In the genomic region with DNA sequence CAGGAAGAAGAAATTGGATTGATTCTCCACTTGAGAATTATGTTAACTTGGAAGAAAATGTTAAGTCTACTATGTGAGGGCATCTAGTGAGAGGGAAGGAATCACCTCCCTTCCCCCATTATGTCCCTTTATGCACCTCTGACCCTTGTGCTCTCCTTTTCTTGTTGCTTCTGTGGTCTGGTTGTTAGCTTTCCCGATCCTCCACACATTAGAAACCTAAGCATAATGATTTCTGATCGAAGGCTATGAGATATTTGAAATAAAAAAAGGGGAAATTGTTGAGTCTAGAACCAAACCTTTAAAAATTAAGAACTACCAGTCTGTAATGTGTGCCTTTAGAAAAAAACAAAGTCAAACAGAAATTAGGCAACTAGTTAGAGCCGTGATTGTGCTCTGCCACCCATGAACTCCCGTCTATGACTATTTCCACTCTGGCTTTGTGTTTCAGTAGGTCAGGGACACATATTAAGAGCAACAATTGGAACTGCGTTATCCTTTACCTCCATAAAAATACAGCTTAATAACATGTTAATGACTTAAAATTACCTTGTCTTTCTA, we compare ENCODE assay signal across 10 cellular contexts. TPM values are rescaled to one million over a fixed set of nuclear protein-coding genes. Genes with fewer than 3 reads are reported as not detected.
DNase-seq lines count a peak whose midpoint lies in the region; ATAC-seq and TF ChIP-seq lines count a peak whose summit lies in the region.
"Had no signal": no experiment of that assay in that cellular context is flagged by ENCODE, and none has a peak within 500 bp of the region (broad histone marks: within the 10 kb centered on the region; RNA-seq: fewer than 3 reads in every experiment).

No MANE protein-coding gene starts in this region.

- DNase-seq in GM23248 (no peak), SJSA1 (ENCODE audit: low read depth in 1 of 2, low spot score in 2 of 2) (peak in 1 of 2 experiments; percentile 54), foreskin keratinocyte (no peak), renal cortical epithelial cell (ENCODE audit: low read depth) (peak; percentile 78), ureter (ENCODE audit: low spot score) (no peak)
- no peak for DNase-seq in activated CD4-positive, alpha-beta memory T cell treated with anti-CD3 and anti-CD28 coated beads for 36 hours
- no peak for DNase-seq in activated CD8-positive, alpha-beta memory T cell treated with anti-CD3 and anti-CD28 coated beads, Interleukin-2, amount 50 U/mL, for 4 hours

- H3K79me2 ChIP-seq in GM23248 (ENCODE audit: insufficient read depth): peaks cover 12% of the 10 kb centered on the region

- peak overlapping the region; percentile 82 for H3K4me2 ChIP-seq in GM23248 (ENCODE audit: unreplicated experiment)

- peaks cover 33% of the 10 kb centered on the region for H3K27me3 Mint-ChIP-seq in activated CD4-positive, alpha-beta memory T cell treated with anti-CD3 and anti-CD28 coated beads for 36 hours

- peak overlapping the region; percentile 81 for H3K9ac ChIP-seq in GM23248

- in situ Hi-C loops in GM23248 (cut with MboI): loop anchor here (25.0 kb wide), 1 partner anchor 1136 kb away; no protein-coding TSS in a partner anchor

- H3K4me3 ChIP-seq in GM23248 (peak overlapping the region; percentile 83), SJSA1 (peak overlapping the region; percentile 49)

- H3K36me3 ChIP-seq in GM23248 (ENCODE audit: low read depth): no peaks in the 10 kb centered on the region
- no peaks in the 10 kb centered on the region for H3K36me3 ChIP-seq in SJSA1

- no peak overlapping the region for H3K27ac Mint-ChIP-seq in activated CD4-positive, alpha-beta memory T cell treated with anti-CD3 and anti-CD28 coated beads for 36 hours
- H3K27ac Mint-ChIP-seq: memory B cell had no signal

- H4K20me1 ChIP-seq in GM23248 (ENCODE audit: insufficient read depth): no peaks in the 10 kb centered on the region

- WGBS in GM23248 (ENCODE audit: low coverage in 1 of 2, low lambda C conversion rate in 2 of 2, missing lambda C conversion rate in 2 of 2), 2 experiments: 20 to 21% methylated on average over 5 of the region's 5 CpGs

- no peaks in the 10 kb centered on the region for H3K27me3 ChIP-seq in GM23248 (replicated peaks; ENCODE audit: insufficient read depth)
- H3K27me3 ChIP-seq in SJSA1 (replicated peaks): peaks cover 51% of the 10 kb centered on the region
- peaks cover 20% of the 10 kb centered on the region for H3K27me3 ChIP-seq in foreskin keratinocyte

- peak overlapping the region; percentile 73; the same call in 1 of the 2 replicates for H3K27ac ChIP-seq in GM23248
- peak overlapping the region; percentile 5; the same call in 1 of the 2 replicates for H3K27ac ChIP-seq in SJSA1
- H3K27ac ChIP-seq in foreskin keratinocyte: peak overlapping the region; percentile 13

- CTCF ChIA-PET in activated CD4-positive, alpha-beta memory T cell treated with anti-CD3 and anti-CD28 coated beads for 36 hours (lab: Charles Lee): no interaction called here

- ATAC-seq in foreskin keratinocyte (no peak), HG03354 (IDR thresholded peaks at IDR 0.05; ENCODE audit: poor library complexity, severe bottlenecking, unreplicated experiment) (no peak)

- no peaks in the 10 kb centered on the region for H3K36me3 Mint-ChIP-seq in activated CD4-positive, alpha-beta memory T cell treated with anti-CD3 and anti-CD28 coated beads for 36 hours
- H3K36me3 Mint-ChIP-seq: memory B cell had no signal

- no peak for TF ChIP-seq CTCF in foreskin keratinocyte (conservative IDR thresholded peaks at IDR 0.05)

- H3K4me1 ChIP-seq in GM23248 (ENCODE audit: insufficient read depth) (peaks cover 34% of the 10 kb centered on the region), SJSA1 (replicated peaks) (peaks cover 42% of the 10 kb centered on the region), foreskin keratinocyte (peaks cover 9% of the 10 kb centered on the region)

- H3K9me3 Mint-ChIP-seq in activated CD4-positive, alpha-beta memory T cell treated with anti-CD3 and anti-CD28 coated beads for 36 hours: no peaks in the 10 kb centered on the region

- H3K9me3 ChIP-seq in GM23248 (ENCODE audit: low read depth) (no peaks in the 10 kb centered on the region), SJSA1 (replicated peaks) (no peaks in the 10 kb centered on the region)

- H3F3A ChIP-seq in GM23248 (ENCODE audit: insufficient read depth): peaks cover 35% of the 10 kb centered on the region

- intact Hi-C loops in activated CD4-positive, alpha-beta memory T cell treated with anti-CD3 and anti-CD28 coated beads for 36 hours (cut with micrococcal nuclease): no loop called here

- H3K9me2 ChIP-seq in GM23248 (ENCODE audit: insufficient read depth): no peaks in the 10 kb centered on the region

- H3K4me3 Mint-ChIP-seq in activated CD4-positive, alpha-beta memory T cell treated with anti-CD3 and anti-CD28 coated beads for 36 hours: no peak overlapping the region
- H3K4me3 Mint-ChIP-seq: central memory CD8-positive, alpha-beta T cell; memory B cell had no signal

- POLR2A ChIA-PET in activated CD4-positive, alpha-beta memory T cell treated with anti-CD3 and anti-CD28 coated beads for 36 hours (lab: Charles Lee): no interaction called here

- H3K4me1 Mint-ChIP-seq in activated CD4-positive, alpha-beta memory T cell treated with anti-CD3 and anti-CD28 coated beads for 36 hours (ENCODE audit: low read depth): peaks cover 2% of the 10 kb centered on the region
- H3K4me1 Mint-ChIP-seq: central memory CD8-positive, alpha-beta T cell; memory B cell had no signal

- peak overlapping the region; percentile 95 for H2AFZ ChIP-seq in GM23248

RNA-seq across cellular contexts. Expression of a gene that starts 0.5 kb away (rescaled TPM):
- total RNA-seq in GM23248 (2014; rRNA removed; shearing (Covaris generic)): 20.8 and 22.6 TPM in 2 replicates
- polyA plus RNA-seq in GM23248 (2016; fragmentation: Nextera tagmentation; extraction: Ambion mirVana) (13.8 and 14.4 TPM in 2 replicates), foreskin keratinocyte (0.13 and 0.23 TPM in 2 replicates)
- total RNA-seq in SJSA1 (2014; rRNA removed; shearing (Covaris generic)): 0.88 and 1.6 TPM in 2 replicates
- total RNA-seq in foreskin keratinocyte (1.0 and 1.1 TPM in 2 replicates), renal cortical epithelial cell (23.8 and 38.9 TPM in 2 replicates), ureter (6.8 TPM)
- not detected for total RNA-seq in activated CD4-positive, alpha-beta memory T cell treated with anti-CD3 and anti-CD28 coated beads for 36 hours

Comparison
In these comparisons a context has a peak if more than half of its experiments do, and no peak if none do; other contexts are left out.
1. H3K27ac ChIP-seq: peak in every context shown above with its lines; median percentile 73 in GM23248; 13 in foreskin keratinocyte; 5 in SJSA1.